Comparison of ENCODE assay signal across 9 cellular contexts in genomic region chr19:19531951-19532805, GRCh38. TPM values are rescaled to one million over a fixed set of nuclear protein-coding genes. Genes with fewer than 3 reads are reported as not detected.
DNase-seq lines count a peak whose midpoint lies in the region; ATAC-seq, FAIRE-seq and TF ChIP-seq lines count a peak whose summit lies in the region.
"Had no signal": no experiment of that assay in that cellular context is flagged by ENCODE, and none has a peak within 500 bp of the region (broad histone marks: within the 10 kb centered on the region; RNA-seq: fewer than 3 reads in every experiment).

No MANE protein-coding gene starts in this region.

- H2AFZ ChIP-seq in HepG2 (ENCODE audit: low read length): no peak overlapping the region

- ATAC-seq in GM18498 (IDR thresholded peaks at IDR 0.05; ENCODE audit: unreplicated experiment) (peak; percentile 61), HepG2 (peak; percentile 73), HG03196 (IDR thresholded peaks at IDR 0.05; ENCODE audit: unreplicated experiment) (no peak)
- ATAC-seq in activated CD4-positive, alpha-beta T cell treated with anti-CD3 and anti-CD28 coated beads for 36 hours: peak; percentile 87

- H3K27me3 Mint-ChIP-seq in activated CD4-positive, alpha-beta T cell treated with anti-CD3 and anti-CD28 coated beads for 36 hours: no peaks in the 10 kb centered on the region
- H3K27me3 Mint-ChIP-seq: stimulated activated naive CD8-positive, alpha-beta T cell treated with anti-CD3 and anti-CD28 coated beads, Interleukin-15, Interleukin-2, amounts not matched to agents 100 ng/mL and 50 ng/mL, for 24 hours had no signal

- peak overlapping the region; percentile 13; the same call in 1 of the 2 replicates for H3K4me2 ChIP-seq in HepG2 (ENCODE audit: low read depth, low read length)

- H3K9me3 Mint-ChIP-seq in activated CD4-positive, alpha-beta T cell treated with anti-CD3 and anti-CD28 coated beads for 36 hours (ENCODE audit: low read depth): no peaks in the 10 kb centered on the region
- H3K9me3 Mint-ChIP-seq: stimulated activated naive CD8-positive, alpha-beta T cell treated with anti-CD3 and anti-CD28 coated beads, Interleukin-15, Interleukin-2, amounts not matched to agents 100 ng/mL and 50 ng/mL, for 24 hours had no signal

- H3K9ac ChIP-seq in HepG2 (ENCODE audit: insufficient read depth, low read depth, low read length): no peak overlapping the region

- CTCF ChIA-PET in activated CD4-positive, alpha-beta T cell treated with anti-CD3 and anti-CD28 coated beads for 36 hours (lab: Charles Lee): interaction anchor here (0.6 to 4.6 kb wide), 34 partner anchors 9 to 475 kb away, joined by 3 to 48 read pairs (median 3); partner anchors contain the start of genes GMIP, NDUFA13 and TSSK6
- CTCF ChIA-PET in HepG2 (lab: Yijun Ruan, JAX; ENCODE audit: low intra/inter-chr PET ratio, low total read pairs): interaction anchor here (1.2 to 2.6 kb wide), 3 partner anchors 22 to 427 kb away, joined by 3 to 23 read pairs (median 4); partner anchors contain the start of gene GMIP

- no peak for TF ChIP-seq POLR2A in HepG2 (IDR thresholded peaks at IDR 0.05; ENCODE audit: insufficient read depth in 1 of 2, low read depth in 2 of 2, low read length in 2 of 2)

- no peaks in the 10 kb centered on the region for H4K20me1 ChIP-seq in HepG2 (ENCODE audit: insufficient read depth, low read length)

- H3K79me2 ChIP-seq in HepG2 (ENCODE audit: insufficient read depth, low read length): no peaks in the 10 kb centered on the region

- BruUV-seq in HepG2 (replicated peaks; lab: Mats Ljungman, UMichigan): no TSS peak

- DNase-seq in 8988T (peak; percentile 97), NCI-H2107 treated with DMSO at 0.1 percent for 48 hours (lab: John Stamatoyannopoulos, UW; ENCODE audit: unreplicated experiment) (peak; percentile 13), cerebellum (ENCODE audit: low spot score) (peak; percentile 81), HepG2 (ENCODE audit: low spot score) (peak; percentile 30)
- peak; percentile 92 for DNase-seq in activated CD4-positive, alpha-beta T cell treated with anti-CD3 and anti-CD28 coated beads for 36 hours
- peak; percentile 88 for DNase-seq in stimulated activated CD4-positive, alpha-beta T cell treated with anti-CD3 and anti-CD28 coated beads, Interleukin-4, amount 100 ng/mL, for 24 hours

- FAIRE-seq in HepG2 (lab: Jason Lieb, UNC): no peak

- peak; percentile 90 for TF ChIP-seq RAD21 in HepG2 (CRISPR knock-in tag; IDR thresholded peaks at IDR 0.05)

- no peak overlapping the region for H3K4me3 Mint-ChIP-seq in activated CD4-positive, alpha-beta T cell treated with anti-CD3 and anti-CD28 coated beads for 36 hours
- H3K4me3 Mint-ChIP-seq: stimulated activated naive CD8-positive, alpha-beta T cell treated with anti-CD3 and anti-CD28 coated beads, Interleukin-15, Interleukin-2, amounts not matched to agents 100 ng/mL and 50 ng/mL, for 24 hours had no signal

- peaks cover 0 to 12% of the 10 kb centered on the region in 2 experiments; a peak in 3 of 5 replicates for H3K36me3 ChIP-seq in HepG2 (replicated peaks in 1 of 2; ENCODE audit: control insufficient read depth in 1 of 2, insufficient read depth in 2 of 2, low read length in 2 of 2)

- intact Hi-C loops in activated CD4-positive, alpha-beta T cell treated with anti-CD3 and anti-CD28 coated beads for 36 hours (cut with DNase I, micrococcal nuclease): loop anchor here (1.0 to 5.0 kb wide), 6 partner anchors 22 to 427 kb away; partner anchors contain the start of genes GMIP (in 1 of the 2) and ZNF14 (in 1 of the 2)
- intact Hi-C loops in HepG2 (cut with micrococcal nuclease; ENCODE audit: unreplicated experiment): loop anchor here (5.0 kb wide), 2 partner anchors 110 to 425 kb away; partner anchors contain the start of gene GMIP

- 20% methylated on average over 33 of the region's 48 CpGs for WGBS in HepG2 (ENCODE audit: low lambda C conversion rate)

- in situ Hi-C loops in HepG2 (cut with HindIII; ENCODE audit: extremely low pct_ligation_motif_present, low pct_unique_long_range_greater_than_20kb): loop anchor here (25.0 kb wide), 1 partner anchor 430 kb away; no protein-coding TSS in a partner anchor

- peaks cover 10% of the 10 kb centered on the region for H3K4me1 Mint-ChIP-seq in activated CD4-positive, alpha-beta T cell treated with anti-CD3 and anti-CD28 coated beads for 36 hours

- peak; percentile 98 for TF ChIP-seq CTCF in HepG2 (CRISPR knock-in tag; IDR thresholded peaks at IDR 0.05)

- H3K27me3 ChIP-seq in HepG2 (ENCODE audit: control insufficient read depth in 1 of 2, insufficient read depth in 2 of 2, low read length in 2 of 2): no peaks in the 10 kb centered on the region

- POLR2A ChIA-PET in activated CD4-positive, alpha-beta T cell treated with anti-CD3 and anti-CD28 coated beads for 36 hours (lab: Charles Lee): interaction anchor here (0.7 to 1.0 kb wide), 3 partner anchors 9 to 112 kb away, joined by 3 read pairs; partner anchors contain the start of gene NDUFA13
- POLR2A ChIA-PET in HepG2 (lab: Yijun Ruan, JAX): interaction anchor here (0.7 to 1.0 kb wide), 2 partner anchors 16 to 112 kb away, joined by 3 read pairs; partner anchors contain the start of gene NDUFA13

- no peak overlapping the region for H3K27ac Mint-ChIP-seq in activated CD4-positive, alpha-beta T cell treated with anti-CD3 and anti-CD28 coated beads for 36 hours
- H3K27ac Mint-ChIP-seq: stimulated activated naive CD8-positive, alpha-beta T cell treated with anti-CD3 and anti-CD28 coated beads, Interleukin-15, Interleukin-2, amounts not matched to agents 100 ng/mL and 50 ng/mL, for 24 hours had no signal

- TF ChIP-seq EP300 in HepG2 (IDR thresholded peaks at IDR 0.05; ENCODE audit: low read depth in 2 of 2, low read length in 2 of 2) (no peak), HepG2 (CRISPR knock-in tag; IDR thresholded peaks at IDR 0.05; ENCODE audit: borderline replicate concordance) (no peak)

- H3K27ac ChIP-seq in HepG2 (ENCODE audit: extremely low read length, insufficient read depth, low read length): no peak overlapping the region

- no peaks in the 10 kb centered on the region for H3K9me3 ChIP-seq in HepG2 (ENCODE audit: low read length)

- H3K4me3 ChIP-seq in HepG2 (replicated peaks in 1 of 3; ENCODE audit: insufficient read depth in 1 of 3, low read depth in 2 of 3, low read length in 3 of 3): no peak overlapping the region

- H3K4me1 ChIP-seq in HepG2 (ENCODE audit: insufficient read depth, low read length): peaks cover 4% of the 10 kb centered on the region; the same call in 1 of the 2 replicates

- H3K36me3 Mint-ChIP-seq in activated CD4-positive, alpha-beta T cell treated with anti-CD3 and anti-CD28 coated beads for 36 hours (ENCODE audit: low read depth): peaks cover 9% of the 10 kb centered on the region

RNA-seq across cellular contexts. Expression of gene YJEFN3, which starts 3.5 kb away (rescaled TPM):
- total RNA-seq in activated CD4-positive, alpha-beta T cell treated with anti-CD3 and anti-CD28 coated beads for 36 hours: 10 to 100 TPM; 10.7 to 11.4 TPM
- total RNA-seq in cerebellum (2.8 TPM), HepG2 (2016; rRNA removed; fragmentation: Illumina TruSeq; extraction: Trizol) (0.32 and 0.89 TPM in 2 replicates)
- total RNA-seq in HepG2 (2016; cell fraction: cytosol; rRNA removed; fragmentation: Illumina TruSeq; extraction: Trizol; ENCODE audit: low read depth): 0.30 and 0.44 TPM in 2 replicates
- total RNA-seq in HepG2 (2016; cell fraction: insoluble cytoplasmic fraction; rRNA removed; fragmentation: Illumina TruSeq; extraction: Trizol): 0.19 and 0.69 TPM in 2 replicates
- total RNA-seq in HepG2 (2016; cell fraction: membrane; rRNA removed; fragmentation: Illumina TruSeq; extraction: Trizol): 0.28 and 0.41 TPM in 2 replicates
- 1.1 and 1.4 TPM in 2 replicates for total RNA-seq in HepG2 (2016; cell fraction: nucleus; rRNA removed; fragmentation: Illumina TruSeq; extraction: Trizol)
- 4.0 TPM in 2 replicates for polyA plus RNA-seq in HepG2 (2011; rRNA removed)
- 0.47 and 1.4 TPM in 2 replicates for polyA plus RNA-seq in HepG2 (2011; cell fraction: cytosol; rRNA removed)
- polyA plus RNA-seq in HepG2 (2011; cell fraction: nucleus; rRNA removed): 61.3 and 67.2 TPM in 2 replicates
- polyA plus RNA-seq in HepG2 (2012): 5.6 and 8.4 TPM in 2 replicates
- 0.37 TPM in 1 of 2 replicates, not detected in the other for polyA plus RNA-seq in HepG2 (2016; cell fraction: cytosol; fragmentation: Illumina TruSeq; extraction: Trizol; ENCODE audit: low read depth)
- polyA plus RNA-seq in HepG2 (2016; cell fraction: insoluble cytoplasmic fraction; fragmentation: Illumina TruSeq; extraction: Trizol; ENCODE audit: low read depth): 0.09 TPM in 1 of 2 replicates, not detected in the other
- not detected in 2 replicates for polyA plus RNA-seq in HepG2 (2016; cell fraction: membrane; fragmentation: Illumina TruSeq; extraction: Trizol; ENCODE audit: low read depth)
- 9.8 and 10.6 TPM in 2 replicates for polyA plus RNA-seq in HepG2 (2016; cell fraction: nucleus; fragmentation: Illumina TruSeq; extraction: Trizol; ENCODE audit: insufficient read depth, low read depth)
- 0.86 and 2.2 TPM in 2 replicates for polyA minus RNA-seq in HepG2 (2011; rRNA and poly(A)+ RNA removed; ENCODE audit: low replicate concordance)
- polyA minus RNA-seq in HepG2 (2011; cell fraction: cytosol; rRNA and poly(A)+ RNA removed): 0.49 TPM in 1 of 2 replicates, not detected in the other
- polyA minus RNA-seq in HepG2 (2011; cell fraction: nucleus; rRNA and poly(A)+ RNA removed): 5.0 and 5.3 TPM in 2 replicates

RNA-seq across cellular contexts. Expression of gene CILP2, which starts 5.9 kb away (rescaled TPM):
- under 1 TPM; 0.19 to 0.27 TPM for total RNA-seq in activated CD4-positive, alpha-beta T cell treated with anti-CD3 and anti-CD28 coated beads for 36 hours
- total RNA-seq in cerebellum (0.64 TPM), HepG2 (2016; rRNA removed; fragmentation: Illumina TruSeq; extraction: Trizol) (0.09 TPM in 1 of 2 replicates, not detected in the other)
- total RNA-seq in HepG2 (2016; cell fraction: cytosol; rRNA removed; fragmentation: Illumina TruSeq; extraction: Trizol; ENCODE audit: low read depth): not detected in 2 replicates
- 0.15 TPM in 1 of 2 replicates, not detected in the other for total RNA-seq in HepG2 (2016; cell fraction: insoluble cytoplasmic fraction; rRNA removed; fragmentation: Illumina TruSeq; extraction: Trizol)
- not detected in 2 replicates for total RNA-seq in HepG2 (2016; cell fraction: membrane; rRNA removed; fragmentation: Illumina TruSeq; extraction: Trizol)
- total RNA-seq in HepG2 (2016; cell fraction: nucleus; rRNA removed; fragmentation: Illumina TruSeq; extraction: Trizol): 0.16 and 0.19 TPM in 2 replicates
- polyA plus RNA-seq in HepG2 (2011; rRNA removed): 0.18 and 0.37 TPM in 2 replicates
- polyA plus RNA-seq in HepG2 (2011; cell fraction: cytosol; rRNA removed): 0.16 and 0.19 TPM in 2 replicates
- 0.66 and 0.74 TPM in 2 replicates for polyA plus RNA-seq in HepG2 (2011; cell fraction: nucleus; rRNA removed)
- polyA plus RNA-seq in HepG2 (2012): 0.31 and 0.51 TPM in 2 replicates
- not detected in 2 replicates for polyA plus RNA-seq in HepG2 (2016; cell fraction: cytosol; fragmentation: Illumina TruSeq; extraction: Trizol; ENCODE audit: low read depth)
- 0.05 and 0.12 TPM in 2 replicates for polyA plus RNA-seq in HepG2 (2016; cell fraction: insoluble cytoplasmic fraction; fragmentation: Illumina TruSeq; extraction: Trizol; ENCODE audit: low read depth)
- not detected in 2 replicates for polyA plus RNA-seq in HepG2 (2016; cell fraction: membrane; fragmentation: Illumina TruSeq; extraction: Trizol; ENCODE audit: low read depth)
- polyA plus RNA-seq in HepG2 (2016; cell fraction: nucleus; fragmentation: Illumina TruSeq; extraction: Trizol; ENCODE audit: insufficient read depth, low read depth): 0.35 and 0.44 TPM in 2 replicates
- 0.20 and 0.30 TPM in 2 replicates for polyA minus RNA-seq in HepG2 (2011; rRNA and poly(A)+ RNA removed; ENCODE audit: low replicate concordance)
- polyA minus RNA-seq in HepG2 (2011; cell fraction: cytosol; rRNA and poly(A)+ RNA removed): 0.26 and 0.30 TPM in 2 replicates
- 0.26 and 0.37 TPM in 2 replicates for polyA minus RNA-seq in HepG2 (2011; cell fraction: nucleus; rRNA and poly(A)+ RNA removed)

RNA-seq across cellular contexts. Expression of gene NDUFA13, which starts 16.2 kb away (rescaled TPM):
- total RNA-seq in activated CD4-positive, alpha-beta T cell treated with anti-CD3 and anti-CD28 coated beads for 36 hours: 100 to 1,000 TPM; 310 to 323 TPM
- total RNA-seq in cerebellum: 70.6 TPM
- total RNA-seq in HepG2 (2016; rRNA removed; fragmentation: Illumina TruSeq; extraction: Trizol): 278 and 337 TPM in 2 replicates
- 98.4 and 99.8 TPM in 2 replicates for total RNA-seq in HepG2 (2016; cell fraction: cytosol; rRNA removed; fragmentation: Illumina TruSeq; extraction: Trizol; ENCODE audit: low read depth)
- 323 and 362 TPM in 2 replicates for total RNA-seq in HepG2 (2016; cell fraction: insoluble cytoplasmic fraction; rRNA removed; fragmentation: Illumina TruSeq; extraction: Trizol)
- total RNA-seq in HepG2 (2016; cell fraction: membrane; rRNA removed; fragmentation: Illumina TruSeq; extraction: Trizol): 84.6 and 89.0 TPM in 2 replicates
- total RNA-seq in HepG2 (2016; cell fraction: nucleus; rRNA removed; fragmentation: Illumina TruSeq; extraction: Trizol): 193 and 208 TPM in 2 replicates
- polyA plus RNA-seq in HepG2 (2011; rRNA removed): 366 and 368 TPM in 2 replicates
- 715 and 846 TPM in 2 replicates for polyA plus RNA-seq in HepG2 (2011; cell fraction: cytosol; rRNA removed)
- polyA plus RNA-seq in HepG2 (2011; cell fraction: nucleus; rRNA removed): 199 and 226 TPM in 2 replicates
- 207 and 262 TPM in 2 replicates for polyA plus RNA-seq in HepG2 (2012)
- polyA plus RNA-seq in HepG2 (2016; cell fraction: cytosol; fragmentation: Illumina TruSeq; extraction: Trizol; ENCODE audit: low read depth): 72.4 and 85.3 TPM in 2 replicates
- polyA plus RNA-seq in HepG2 (2016; cell fraction: insoluble cytoplasmic fraction; fragmentation: Illumina TruSeq; extraction: Trizol; ENCODE audit: low read depth): 186 TPM in 2 replicates
- 52.4 and 56.3 TPM in 2 replicates for polyA plus RNA-seq in HepG2 (2016; cell fraction: membrane; fragmentation: Illumina TruSeq; extraction: Trizol; ENCODE audit: low read depth)
- polyA plus RNA-seq in HepG2 (2016; cell fraction: nucleus; fragmentation: Illumina TruSeq; extraction: Trizol; ENCODE audit: insufficient read depth, low read depth): 235 and 237 TPM in 2 replicates
- 73.2 and 83.5 TPM in 2 replicates for polyA minus RNA-seq in HepG2 (2011; rRNA and poly(A)+ RNA removed; ENCODE audit: low replicate concordance)
- 58.6 and 70.0 TPM in 2 replicates for polyA minus RNA-seq in HepG2 (2011; cell fraction: cytosol; rRNA and poly(A)+ RNA removed)
- 42.1 and 44.4 TPM in 2 replicates for polyA minus RNA-seq in HepG2 (2011; cell fraction: nucleus; rRNA and poly(A)+ RNA removed)

RNA-seq across cellular contexts. Expression of gene TSSK6, which starts 16.8 kb away (rescaled TPM):
- 1 to 10 TPM; 3.8 to 4.4 TPM for total RNA-seq in activated CD4-positive, alpha-beta T cell treated with anti-CD3 and anti-CD28 coated beads for 36 hours
- 1.2 TPM for total RNA-seq in cerebellum
- total RNA-seq in HepG2 (2016; rRNA removed; fragmentation: Illumina TruSeq; extraction: Trizol): 0.71 and 0.86 TPM in 2 replicates
- 0.35 and 0.40 TPM in 2 replicates for total RNA-seq in HepG2 (2016; cell fraction: cytosol; rRNA removed; fragmentation: Illumina TruSeq; extraction: Trizol; ENCODE audit: low read depth)
- total RNA-seq in HepG2 (2016; cell fraction: insoluble cytoplasmic fraction; rRNA removed; fragmentation: Illumina TruSeq; extraction: Trizol): 0.65 and 0.85 TPM in 2 replicates
- total RNA-seq in HepG2 (2016; cell fraction: membrane; rRNA removed; fragmentation: Illumina TruSeq; extraction: Trizol): 0.83 and 1.3 TPM in 2 replicates
- total RNA-seq in HepG2 (2016; cell fraction: nucleus; rRNA removed; fragmentation: Illumina TruSeq; extraction: Trizol): 0.50 and 1.3 TPM in 2 replicates
- 1.2 and 2.0 TPM in 2 replicates for polyA plus RNA-seq in HepG2 (2011; rRNA removed)
- 1.4 and 2.8 TPM in 2 replicates for polyA plus RNA-seq in HepG2 (2011; cell fraction: cytosol; rRNA removed)
- 6.3 and 8.3 TPM in 2 replicates for polyA plus RNA-seq in HepG2 (2011; cell fraction: nucleus; rRNA removed)
- polyA plus RNA-seq in HepG2 (2012): 0.81 and 1.2 TPM in 2 replicates
- polyA plus RNA-seq in HepG2 (2016; cell fraction: cytosol; fragmentation: Illumina TruSeq; extraction: Trizol; ENCODE audit: low read depth): 0.16 and 0.19 TPM in 2 replicates
- polyA plus RNA-seq in HepG2 (2016; cell fraction: insoluble cytoplasmic fraction; fragmentation: Illumina TruSeq; extraction: Trizol; ENCODE audit: low read depth): 1.1 and 1.7 TPM in 2 replicates
- 0.68 and 0.82 TPM in 2 replicates for polyA plus RNA-seq in HepG2 (2016; cell fraction: membrane; fragmentation: Illumina TruSeq; extraction: Trizol; ENCODE audit: low read depth)
- polyA plus RNA-seq in HepG2 (2016; cell fraction: nucleus; fragmentation: Illumina TruSeq; extraction: Trizol; ENCODE audit: insufficient read depth, low read depth): 1.3 and 2.4 TPM in 2 replicates
- polyA minus RNA-seq in HepG2 (2011; rRNA and poly(A)+ RNA removed; ENCODE audit: low replicate concordance): 2.0 and 5.3 TPM in 2 replicates
- polyA minus RNA-seq in HepG2 (2011; cell fraction: cytosol; rRNA and poly(A)+ RNA removed): 1.3 and 1.5 TPM in 2 replicates
- 1.9 and 3.7 TPM in 2 replicates for polyA minus RNA-seq in HepG2 (2011; cell fraction: nucleus; rRNA and poly(A)+ RNA removed)

Comparison
In these comparisons a context has a peak if more than half of its experiments do, and no peak if none do; other contexts are left out.
1. DNase-seq: peak in every context shown above with its lines; median percentile 97 in 8988T; 92 in activated CD4-positive, alpha-beta T cell treated with anti-CD3 and anti-CD28 coated beads for 36 hours; 88 in stimulated activated CD4-positive, alpha-beta T cell treated with anti-CD3 and anti-CD28 coated beads, Interleukin-4, amount 100 ng/mL, for 24 hours; 81 in cerebellum; 30 in HepG2; 13 in NCI-H2107 treated with DMSO at 0.1 percent for 48 hours.